Comparison of ENCODE assay signal across 7 cellular contexts in genomic region chr7:56810466-56810865, GRCh38.
"Had no signal": no experiment of that assay in that cellular context is flagged by ENCODE, and none has a peak within 500 bp of the region (broad histone marks: within the 10 kb centered on the region; RNA-seq: fewer than 3 reads in every experiment).

No MANE protein-coding gene starts in this region.

- H3K27ac Mint-ChIP-seq: GM23338, HFFc6 had no signal

- H3K9me3 ChIP-seq: HAP-1 had no signal

- H3K4me1 Mint-ChIP-seq: GM23338 had no signal

- DNase-seq: HFFc6, IMR-90, KG1 had no signal

- ATAC-seq: GM23338, HCT116, K562 had no signal

- H3K4me1 ChIP-seq: HAP-1 had no signal

- H3K36me3 ChIP-seq: HAP-1 had no signal

- H3K4me3 Mint-ChIP-seq: GM23338, HFFc6 had no signal

- H3K4me3 ChIP-seq: GM23338, HAP-1, K562 had no signal
